2 cellular contexts compared by ENCODE assay signal in genomic region chr17:18995220-18995619, GRCh38.
TF ChIP-seq lines count a peak whose summit lies in the region.

No MANE protein-coding gene starts in this region.

TF ChIP-seq in A549, 52 proteins besides CTCF, POLR2A, EP300 and RAD21 (continued from another document):
- TF ChIP-seq HEYL (CRISPR knock-in tag; IDR thresholded peaks at IDR 0.05) (no peak), FOSB (CRISPR knock-in tag; IDR thresholded peaks at IDR 0.05) (no peak), MAZ (IDR thresholded peaks at IDR 0.05; ENCODE audit: borderline replicate concordance, low read depth, low read length) (no peak), KDM1A (IDR thresholded peaks at IDR 0.05; ENCODE audit: low read depth) (0 out of 2 replicates have a peak, but pooled peaks have one; percentile 19), CHD2 (IDR thresholded peaks at IDR 0.05; ENCODE audit: low read length, partially characterized antibody) (no peak), FOSL2 (IDR thresholded peaks at IDR 0.05) (no peak), FOSL2 (CRISPR knock-in tag; IDR thresholded peaks at IDR 0.05) (no peak), CEBPB (IDR thresholded peaks at IDR 0.05) (no peak), NPAS2 (CRISPR knock-in tag; IDR thresholded peaks at IDR 0.05; ENCODE audit: borderline replicate concordance) (no peak), USF2 (IDR thresholded peaks at IDR 0.05) (no peak), ESRRA (IDR thresholded peaks at IDR 0.05; ENCODE audit: borderline replicate concordance, low read length) (no peak), ZFP36 (IDR thresholded peaks at IDR 0.05; ENCODE audit: borderline replicate concordance, partially characterized antibody) (no peak)

TF ChIP-seq in GM23338, 12 proteins besides CTCF, POLR2A, EP300 and RAD21 (continued from another document):
- no peak for TF ChIP-seq ZNF114 (CRISPR knock-in tag; IDR thresholded peaks at IDR 0.05)
- no peak for TF ChIP-seq CREB1 (CRISPR knock-in tag; IDR thresholded peaks at IDR 0.05; ENCODE audit: low read depth)
- TF ChIP-seq STAT1 (IDR thresholded peaks at IDR 0.05; ENCODE audit: unreplicated experiment), result no peak
- TF ChIP-seq ZNF331 (CRISPR knock-in tag; IDR thresholded peaks at IDR 0.05; ENCODE audit: low read depth), result no peak
- TF ChIP-seq ZNF462 (CRISPR knock-in tag; IDR thresholded peaks at IDR 0.05), result no peak
- no peak for TF ChIP-seq REST (IDR thresholded peaks at IDR 0.05; ENCODE audit: unreplicated experiment)
- no peak for TF ChIP-seq EZH2 (IDR thresholded peaks at IDR 0.05; ENCODE audit: low read depth, unreplicated experiment)
- TF ChIP-seq EZH2phosphoT487 (IDR thresholded peaks at IDR 0.05; ENCODE audit: unreplicated experiment), result no peak
- no peak for TF ChIP-seq POLR2AphosphoS5 (IDR thresholded peaks at IDR 0.05; ENCODE audit: low read depth)
- TF ChIP-seq JUNB (IDR thresholded peaks at IDR 0.05; ENCODE audit: unreplicated experiment), result no peak
- no peak for TF ChIP-seq ETS1 (IDR thresholded peaks at IDR 0.05)
